Comparison of ENCODE assay signal across 15 cellular contexts in the genomic region with DNA sequence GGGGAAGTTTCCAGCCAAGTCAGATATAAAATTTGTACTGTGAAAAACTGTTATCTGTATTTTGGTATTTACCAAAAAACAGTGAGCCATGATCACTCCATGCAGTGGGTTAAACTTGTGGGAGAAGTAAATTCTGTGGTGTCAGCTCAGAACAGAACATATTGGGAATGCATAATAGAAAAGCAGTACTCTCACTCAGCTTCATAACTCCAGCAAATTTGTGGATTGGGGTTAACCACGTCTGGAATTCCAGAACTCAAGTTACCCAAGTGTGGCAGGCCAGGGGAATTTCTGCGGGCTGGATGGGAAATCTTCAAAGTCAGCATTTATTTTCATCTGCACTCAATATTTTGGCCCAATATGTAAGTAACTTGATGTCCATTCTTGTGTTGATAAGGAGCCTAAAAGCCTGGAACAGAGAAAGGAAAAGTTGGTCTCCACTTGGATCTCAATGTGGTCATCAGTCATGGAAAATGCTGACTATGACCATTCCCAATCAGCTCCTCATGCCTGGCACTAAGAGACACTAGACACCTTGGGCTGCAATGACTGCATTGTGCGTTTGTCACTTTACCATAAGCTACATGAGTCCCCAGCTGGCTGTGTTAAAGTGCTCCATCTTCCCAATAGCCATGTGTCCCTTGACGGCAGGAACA. TPM values are rescaled to one million over a fixed set of nuclear protein-coding genes. Genes with fewer than 3 reads are reported as not detected.
DNase-seq lines count a peak whose midpoint lies in the region; ATAC-seq and TF ChIP-seq lines count a peak whose summit lies in the region.
"Had no signal": no experiment of that assay in that cellular context is flagged by ENCODE, and none has a peak within 500 bp of the region (broad histone marks: within the 10 kb centered on the region; RNA-seq: fewer than 3 reads in every experiment).

No MANE protein-coding gene starts in this region.

- no peaks in the 10 kb centered on the region for H3K36me3 Mint-ChIP-seq in activated T-helper 17 cell treated with anti-CD3 and anti-CD28 coated beads, Interleukin-2, amount 50 U/mL, for 72 hours (ENCODE audit: low read depth)
- H3K36me3 Mint-ChIP-seq in activated naive CD4-positive, alpha-beta T cell treated with anti-CD3 and anti-CD28 coated beads, Interleukin-2, amount 10 ng/mL, durations not matched to agents 7 days and 5 days: no peaks in the 10 kb centered on the region
- H3K36me3 Mint-ChIP-seq: memory B cell had no signal

- H3K4me3 ChIP-seq in brain microvascular endothelial cell (ENCODE audit: low read depth, low read length) (no peak overlapping the region), right lobe of liver (no peak overlapping the region), transverse colon (no peak overlapping the region)

- ATAC-seq in right lobe of liver: no peak
- no peak for ATAC-seq in activated T-helper 17 cell treated with anti-CD3 and anti-CD28 coated beads, Interleukin-2, amount 50 U/mL, for 72 hours (replicated peaks)

- in situ Hi-C loops in brain microvascular endothelial cell (cut with HindIII; ENCODE audit: low pct_ligation_motif_present, low sequenced_read_pairs) (no loop called here), transverse colon (cut with MboI; ENCODE audit: low pct_ligation_motif_present in 1 of 4, low pct_unique_long_range_greater_than_20kb in 1 of 4, low sequenced_read_pairs in 3 of 4) (no loop called here)

- H3K27me3 ChIP-seq in brain microvascular endothelial cell (replicated peaks): no peaks in the 10 kb centered on the region
- H3K27me3 ChIP-seq in right lobe of liver: no peaks in the 10 kb centered on the region
- no peaks in the 10 kb centered on the region for H3K27me3 ChIP-seq in transverse colon

- TF ChIP-seq CTCF in 22Rv1 (IDR thresholded peaks at IDR 0.05) (no peak), brain microvascular endothelial cell (IDR thresholded peaks at IDR 0.05; ENCODE audit: low read depth, low read length, missing control alignments) (no peak), right lobe of liver (IDR thresholded peaks at IDR 0.05) (no peak), transverse colon (IDR thresholded peaks at IDR 0.05) (no peak)

- 74% methylated on average over 4 of the region's 4 CpGs for WGBS in right lobe of liver (ENCODE audit: insufficient coverage, low coverage, low lambda C conversion rate, missing lambda C conversion rate)
- WGBS in transverse colon (ENCODE audit: low coverage in 1 of 2), 2 donors: 79 to 83% methylated on average over 3 to 4 of the region's 4 CpGs

- TF ChIP-seq POLR2A in right lobe of liver (IDR thresholded peaks at IDR 0.05): no peak
- TF ChIP-seq POLR2A in transverse colon (IDR thresholded peaks at IDR 0.05): no peak

- H3K36me3 ChIP-seq in brain microvascular endothelial cell (replicated peaks) (no peaks in the 10 kb centered on the region), right lobe of liver (no peaks in the 10 kb centered on the region), transverse colon (no peaks in the 10 kb centered on the region)

- no peak overlapping the region for H3K27ac Mint-ChIP-seq in activated T-helper 17 cell treated with anti-CD3 and anti-CD28 coated beads, Interleukin-2, amount 50 U/mL, for 72 hours
- H3K27ac Mint-ChIP-seq in activated naive CD4-positive, alpha-beta T cell treated with anti-CD3 and anti-CD28 coated beads, Interleukin-2, amount 10 ng/mL, durations not matched to agents 7 days and 5 days: no peak overlapping the region
- H3K27ac Mint-ChIP-seq: activated naive CD8-positive, alpha-beta T cell; B cell; memory B cell; progenitor cell of endocrine pancreas had no signal

- TF ChIP-seq EP300 in transverse colon (IDR thresholded peaks at IDR 0.05; ENCODE audit: low read depth): no peak

- DNase-seq in HK-2 (ENCODE audit: unreplicated experiment): peak; percentile 71
- peak; percentile 77 for DNase-seq in brain microvascular endothelial cell
- DNase-seq in right lobe of liver: no peak
- DNase-seq in cerebellar nuclear complex (lab: John Stamatoyannopoulos, UW): no peak
- no peak for DNase-seq in activated naive CD4-positive, alpha-beta T cell treated with anti-CD3 and anti-CD28 coated beads, Interleukin-2, amount 10 ng/mL, durations not matched to agents 7 days and 5 days
- no peak for DNase-seq in transverse colon
- DNase-seq: effector CD8-positive, alpha-beta T cell; MM.1S; NCI-H524 had no signal

- peaks cover 9% of the 10 kb centered on the region for H3K27me3 Mint-ChIP-seq in activated T-helper 17 cell treated with anti-CD3 and anti-CD28 coated beads, Interleukin-2, amount 50 U/mL, for 72 hours
- peaks cover 3% of the 10 kb centered on the region for H3K27me3 Mint-ChIP-seq in activated naive CD4-positive, alpha-beta T cell treated with anti-CD3 and anti-CD28 coated beads, Interleukin-2, amount 10 ng/mL, durations not matched to agents 7 days and 5 days
- H3K27me3 Mint-ChIP-seq: activated naive CD8-positive, alpha-beta T cell; B cell; memory B cell had no signal

- no peak overlapping the region for H3K4me3 Mint-ChIP-seq in activated T-helper 17 cell treated with anti-CD3 and anti-CD28 coated beads, Interleukin-2, amount 50 U/mL, for 72 hours
- no peak overlapping the region for H3K4me3 Mint-ChIP-seq in activated naive CD4-positive, alpha-beta T cell treated with anti-CD3 and anti-CD28 coated beads, Interleukin-2, amount 10 ng/mL, durations not matched to agents 7 days and 5 days
- H3K4me3 Mint-ChIP-seq: activated naive CD8-positive, alpha-beta T cell; B cell; memory B cell had no signal

- CTCF ChIA-PET in activated naive CD4-positive, alpha-beta T cell treated with anti-CD3 and anti-CD28 coated beads, Interleukin-2, amount 10 ng/mL, durations not matched to agents 7 days and 5 days (lab: Charles Lee): interaction anchor here (1.4 kb wide), 1 partner anchor 218 kb away, joined by 3 read pairs; no protein-coding TSS in a partner anchor

- H3K4me1 Mint-ChIP-seq in activated T-helper 17 cell treated with anti-CD3 and anti-CD28 coated beads, Interleukin-2, amount 50 U/mL, for 72 hours: no peaks in the 10 kb centered on the region
- no peaks in the 10 kb centered on the region for H3K4me1 Mint-ChIP-seq in activated naive CD4-positive, alpha-beta T cell treated with anti-CD3 and anti-CD28 coated beads, Interleukin-2, amount 10 ng/mL, durations not matched to agents 7 days and 5 days

- intact Hi-C loops in right lobe of liver (cut with DNase I) (no loop called here), transverse colon (cut with DNase I; ENCODE audit: low total_unique reads) (no loop called here)

- H3K4me1 ChIP-seq in right lobe of liver (peaks cover 0 to 51% (median 26%) of the 10 kb centered on the region in 4 donors), transverse colon (peaks cover 0 to 36% (median 8%) of the 10 kb centered on the region in 4 donors)

- H3K27ac ChIP-seq in 22Rv1 (peak overlapping the region; percentile 62), brain microvascular endothelial cell (peak overlapping the region; percentile 61), right lobe of liver (peak overlapping the region; percentile 33 to 52 (median 51)), transverse colon (peak overlapping the region in 1 of 4 donors; percentile 27)

- no peaks in the 10 kb centered on the region for H3K9me3 ChIP-seq in right lobe of liver
- H3K9me3 ChIP-seq in transverse colon: no peaks in the 10 kb centered on the region

- H3K9me3 Mint-ChIP-seq in activated T-helper 17 cell treated with anti-CD3 and anti-CD28 coated beads, Interleukin-2, amount 50 U/mL, for 72 hours: no peaks in the 10 kb centered on the region
- H3K9me3 Mint-ChIP-seq in activated naive CD4-positive, alpha-beta T cell treated with anti-CD3 and anti-CD28 coated beads, Interleukin-2, amount 10 ng/mL, durations not matched to agents 7 days and 5 days: no peaks in the 10 kb centered on the region
- H3K9me3 Mint-ChIP-seq: memory B cell had no signal

RNA-seq across cellular contexts. Expression of a gene that starts 39.1 kb away (rescaled TPM):
- total RNA-seq in right lobe of liver: 10 to 100 TPM in 5 of 6 experiments, 1 to 10 TPM in 1; 9.0 to 33.2 (median 20.8) TPM
- under 1 TPM in 1 of 2 donors, not detected in 1; 0.08 TPM for total RNA-seq in activated T-helper 17 cell treated with anti-CD3 and anti-CD28 coated beads, Interleukin-2, amount 50 U/mL, for 72 hours
- 100 to 1,000 TPM in 1 of 4 donors, 10 to 100 TPM in 3; 14.7 to 140 (median 33.9) TPM for total RNA-seq in transverse colon

Comparison
In these comparisons a context has a peak if more than half of its experiments do, and no peak if none do; other contexts are left out.
1. DNase-seq: peak in HK-2 (single experiment) and brain microvascular endothelial cell (single experiment); none in right lobe of liver (0 of 3), cerebellar nuclear complex (0 of 2), activated naive CD4-positive, alpha-beta T cell treated with anti-CD3 and anti-CD28 coated beads, Interleukin-2, amount 10 ng/mL, durations not matched to agents 7 days and 5 days (single experiment) and transverse colon (single experiment).
2. RNA of a gene that starts 39.1 kb away (total RNA-seq): 14.7 to 140 TPM in transverse colon and 9.0 to 33.2 TPM in right lobe of liver; 0.08 TPM in activated T-helper 17 cell treated with anti-CD3 and anti-CD28 coated beads, Interleukin-2, amount 50 U/mL, for 72 hours; every median in the first group is over 4 times any median in the second.